ENCODE assay signal across 1 cellular context in genomic region chr12:112285600-112286401, GRCh38.
TF ChIP-seq lines count a peak whose summit lies in the region.

No MANE protein-coding gene starts in this region.

TF ChIP-seq in HepG2, 621 proteins besides CTCF, POLR2A, EP300 and RAD21 (continued from another document and continues in another):
- TF ChIP-seq PRDM15 (CRISPR knock-in tag; IDR thresholded peaks at IDR 0.05) (peak; percentile 41; the same call in 1 of the 2 replicates), ZSCAN9 (CRISPR knock-in tag; IDR thresholded peaks at IDR 0.05; ENCODE audit: borderline replicate concordance) (peak; percentile 71; the same call in 1 of the 2 replicates), NCOR1 (IDR thresholded peaks at IDR 0.05; ENCODE audit: borderline replicate concordance, low read length) (peak; percentile 94), GTF2F1 (IDR thresholded peaks at IDR 0.05; ENCODE audit: low read length) (no peak), MYC (CRISPR knock-in tag; IDR thresholded peaks at IDR 0.05; ENCODE audit: borderline replicate concordance) (no peak), SNAPC2 (CRISPR knock-in tag; IDR thresholded peaks at IDR 0.05) (no peak), GRHL1 (CRISPR knock-in tag; conservative IDR thresholded peaks at IDR 0.05) (no peak), SIX4 (CRISPR knock-in tag; IDR thresholded peaks at IDR 0.05) (0 out of 2 replicates have a peak, but pooled peaks have one; percentile 30), SMC3 (IDR thresholded peaks at IDR 0.05; ENCODE audit: low read length) (peak; percentile 17; the same call in 1 of the 2 replicates), ZBTB25 (CRISPR knock-in tag; IDR thresholded peaks at IDR 0.05) (peak; percentile 93), BRCA1 (CRISPR knock-in tag; IDR thresholded peaks at IDR 0.05) (no peak), ZBTB14 (CRISPR knock-in tag; IDR thresholded peaks at IDR 0.05) (no peak), ONECUT2 (CRISPR knock-in tag; IDR thresholded peaks at IDR 0.05) (peak; percentile 96), NCOA2 (CRISPR knock-in tag; IDR thresholded peaks at IDR 0.05) (peak; percentile 89), ARID2 (CRISPR knock-in tag; IDR thresholded peaks at IDR 0.05; ENCODE audit: borderline replicate concordance) (no peak), ZFX (CRISPR knock-in tag; IDR thresholded peaks at IDR 0.05; ENCODE audit: low read depth) (no peak), ZNF672 (CRISPR knock-in tag; IDR thresholded peaks at IDR 0.05) (no peak), ZNF615 (CRISPR knock-in tag; IDR thresholded peaks at IDR 0.05; ENCODE audit: borderline replicate concordance) (no peak), DMTF1 (CRISPR knock-in tag; IDR thresholded peaks at IDR 0.05) (no peak), ZNF850 (CRISPR knock-in tag; conservative IDR thresholded peaks at IDR 0.05) (no peak), CSRNP2 (CRISPR knock-in tag; conservative IDR thresholded peaks at IDR 0.05; ENCODE audit: low read depth) (no peak), ZBTB20 (CRISPR knock-in tag; IDR thresholded peaks at IDR 0.05; ENCODE audit: borderline replicate concordance, low read depth) (no peak), ZNF749 (CRISPR knock-in tag; IDR thresholded peaks at IDR 0.05; ENCODE audit: borderline replicate concordance) (no peak), SIX1 (CRISPR knock-in tag; IDR thresholded peaks at IDR 0.05; ENCODE audit: borderline replicate concordance) (peak; percentile 76; the same call in 1 of the 2 replicates), ASH2L (IDR thresholded peaks at IDR 0.05; ENCODE audit: insufficient read length, low read depth, low read length) (no peak), ZNF644 (CRISPR knock-in tag; IDR thresholded peaks at IDR 0.05; ENCODE audit: low read depth) (no peak), TBP (CRISPR knock-in tag; IDR thresholded peaks at IDR 0.05) (no peak), NKX3-1 (CRISPR knock-in tag; IDR thresholded peaks at IDR 0.05) (peak; percentile 92), FOXK1 (CRISPR knock-in tag; IDR thresholded peaks at IDR 0.05; ENCODE audit: borderline replicate concordance, low read depth) (no peak), NR2F1 (CRISPR knock-in tag; IDR thresholded peaks at IDR 0.05) (no peak), REPIN1 (CRISPR knock-in tag; IDR thresholded peaks at IDR 0.05; ENCODE audit: borderline replicate concordance, low read depth) (peak; percentile 63; the same call in 1 of the 2 replicates), XRCC5 (optimal IDR thresholded peaks at IDR 0.05; ENCODE audit: low read length) (no peak), ELF3 (CRISPR knock-in tag; IDR thresholded peaks at IDR 0.05) (0 out of 2 replicates have a peak, but pooled peaks have one; percentile 16), ZNF597 (CRISPR knock-in tag; IDR thresholded peaks at IDR 0.05) (no peak), NR2F6 (IDR thresholded peaks at IDR 0.05) (peak; percentile 87), NR2F6 (CRISPR knock-in tag; IDR thresholded peaks at IDR 0.05) (peak; percentile 55), ZNF746 (CRISPR knock-in tag; IDR thresholded peaks at IDR 0.05) (no peak), FOXA3 (CRISPR knock-in tag; IDR thresholded peaks at IDR 0.05) (peak; percentile 96), ZMYM3 (CRISPR knock-in tag; IDR thresholded peaks at IDR 0.05) (no peak), ZNF792 (CRISPR knock-in tag; IDR thresholded peaks at IDR 0.05) (no peak), TCF7L2 (IDR thresholded peaks at IDR 0.05; ENCODE audit: low read depth, low read length) (peak; percentile 87), HNF4A (CRISPR knock-in tag; IDR thresholded peaks at IDR 0.05) (peak; percentile 54)
- TF ChIP-seq, protein P1, sequence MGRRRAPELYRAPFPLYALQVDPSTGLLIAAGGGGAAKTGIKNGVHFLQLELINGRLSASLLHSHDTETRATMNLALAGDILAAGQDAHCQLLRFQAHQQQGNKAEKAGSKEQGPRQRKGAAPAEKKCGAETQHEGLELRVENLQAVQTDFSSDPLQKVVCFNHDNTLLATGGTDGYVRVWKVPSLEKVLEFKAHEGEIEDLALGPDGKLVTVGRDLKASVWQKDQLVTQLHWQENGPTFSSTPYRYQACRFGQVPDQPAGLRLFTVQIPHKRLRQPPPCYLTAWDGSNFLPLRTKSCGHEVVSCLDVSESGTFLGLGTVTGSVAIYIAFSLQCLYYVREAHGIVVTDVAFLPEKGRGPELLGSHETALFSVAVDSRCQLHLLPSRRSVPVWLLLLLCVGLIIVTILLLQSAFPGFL (CRISPR knock-in tag; IDR thresholded peaks at IDR 0.05): no peak
- TF ChIP-seq, protein P2, sequence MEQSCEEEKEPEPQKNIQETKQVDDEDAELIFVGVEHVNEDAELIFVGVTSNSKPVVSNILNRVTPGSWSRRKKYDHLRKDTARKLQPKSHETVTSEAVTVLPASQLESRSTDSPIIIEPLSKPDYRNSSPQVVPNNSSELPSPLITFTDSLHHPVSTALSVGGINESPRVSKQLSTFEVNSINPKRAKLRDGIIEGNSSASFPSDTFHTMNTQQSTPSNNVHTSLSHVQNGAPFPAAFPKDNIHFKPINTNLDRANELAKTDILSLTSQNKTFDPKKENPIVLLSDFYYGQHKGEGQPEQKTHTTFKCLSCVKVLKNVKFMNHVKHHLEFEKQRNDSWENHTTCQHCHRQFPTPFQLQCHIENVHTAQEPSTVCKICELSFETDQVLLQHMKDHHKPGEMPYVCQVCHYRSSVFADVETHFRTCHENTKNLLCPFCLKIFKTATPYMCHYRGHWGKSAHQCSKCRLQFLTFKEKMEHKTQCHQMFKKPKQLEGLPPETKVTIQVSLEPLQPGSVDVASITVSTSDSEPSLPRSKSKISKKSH (CRISPR knock-in tag; IDR thresholded peaks at IDR 0.05; ENCODE audit: borderline replicate concordance): no peak
- TF ChIP-seq, protein P3, sequence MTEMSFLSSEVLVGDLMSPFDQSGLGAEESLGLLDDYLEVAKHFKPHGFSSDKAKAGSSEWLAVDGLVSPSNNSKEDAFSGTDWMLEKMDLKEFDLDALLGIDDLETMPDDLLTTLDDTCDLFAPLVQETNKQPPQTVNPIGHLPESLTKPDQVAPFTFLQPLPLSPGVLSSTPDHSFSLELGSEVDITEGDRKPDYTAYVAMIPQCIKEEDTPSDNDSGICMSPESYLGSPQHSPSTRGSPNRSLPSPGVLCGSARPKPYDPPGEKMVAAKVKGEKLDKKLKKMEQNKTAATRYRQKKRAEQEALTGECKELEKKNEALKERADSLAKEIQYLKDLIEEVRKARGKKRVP (CRISPR knock-in tag; IDR thresholded peaks at IDR 0.05): 0 out of 4 replicates have a peak, but pooled peaks have one; percentile 3 to 60
- TF ChIP-seq, protein P4, sequence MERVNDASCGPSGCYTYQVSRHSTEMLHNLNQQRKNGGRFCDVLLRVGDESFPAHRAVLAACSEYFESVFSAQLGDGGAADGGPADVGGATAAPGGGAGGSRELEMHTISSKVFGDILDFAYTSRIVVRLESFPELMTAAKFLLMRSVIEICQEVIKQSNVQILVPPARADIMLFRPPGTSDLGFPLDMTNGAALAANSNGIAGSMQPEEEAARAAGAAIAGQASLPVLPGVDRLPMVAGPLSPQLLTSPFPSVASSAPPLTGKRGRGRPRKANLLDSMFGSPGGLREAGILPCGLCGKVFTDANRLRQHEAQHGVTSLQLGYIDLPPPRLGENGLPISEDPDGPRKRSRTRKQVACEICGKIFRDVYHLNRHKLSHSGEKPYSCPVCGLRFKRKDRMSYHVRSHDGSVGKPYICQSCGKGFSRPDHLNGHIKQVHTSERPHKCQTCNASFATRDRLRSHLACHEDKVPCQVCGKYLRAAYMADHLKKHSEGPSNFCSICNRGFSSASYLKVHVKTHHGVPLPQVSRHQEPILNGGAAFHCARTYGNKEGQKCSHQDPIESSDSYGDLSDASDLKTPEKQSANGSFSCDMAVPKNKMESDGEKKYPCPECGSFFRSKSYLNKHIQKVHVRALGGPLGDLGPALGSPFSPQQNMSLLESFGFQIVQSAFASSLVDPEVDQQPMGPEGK (CRISPR knock-in tag; IDR thresholded peaks at IDR 0.05): peak; percentile 58
